ENCODE assay signal across 9 cellular contexts in genomic region chr4:153156263-153156662, GRCh38. TPM values are rescaled to one million over a fixed set of nuclear protein-coding genes. Genes with fewer than 3 reads are reported as not detected.
A peak's percentile ranks its signal among the peaks of the same experiment; 100 is the strongest.
DNase-seq lines count a peak whose midpoint lies in the region; ATAC-seq and TF ChIP-seq lines count a peak whose summit lies in the region.
"Had no signal": no experiment of that assay in that cellular context is flagged by ENCODE, and none has a peak within 500 bp of the region (broad histone marks: within the 10 kb centered on the region; RNA-seq: fewer than 3 reads in every experiment).

No MANE protein-coding gene starts in this region.

- peaks cover 14 to 38% of the 10 kb centered on the region in 2 experiments; a peak in 3 of 4 replicates for H3K4me1 ChIP-seq in SK-N-SH (ENCODE audit: control insufficient read depth in 1 of 2, insufficient read depth in 2 of 2, low read depth in 1 of 2, low read length in 1 of 2)
- H3K4me1 ChIP-seq in body of pancreas = peaks cover 20% of the 10 kb centered on the region

- H3K27ac ChIP-seq in SK-N-SH (ENCODE audit: low read depth in 2 of 2, low read length in 1 of 2) (peak overlapping the region in 1 of 2 experiments; percentile 50; a peak in 1 of 4 replicates), body of pancreas (no peak overlapping the region)

- H3K9me3 ChIP-seq in SK-N-SH (no peaks in the 10 kb centered on the region), body of pancreas (no peaks in the 10 kb centered on the region)

- H2AFZ ChIP-seq in SK-N-SH (ENCODE audit: low read depth) = no peak overlapping the region

- peak; percentile 20 for DNase-seq in GDM1 (lab: John Stamatoyannopoulos, UW)
- peak; percentile 36 to 42 for DNase-seq in activated CD4-positive, alpha-beta T cell treated with anti-CD3 and anti-CD28 coated beads for 4 hours
- DNase-seq in iris pigment epithelial cell (ENCODE audit: low read depth) = peak; percentile 15
- DNase-seq in SK-N-SH = no peak
- DNase-seq in AG08395 (ENCODE audit: low spot score) = no peak
- no peak for DNase-seq in body of pancreas
- no peak for DNase-seq in HT-29 (ENCODE audit: low spot score)
- DNase-seq: NCI-H1930 had no signal

- no peaks in the 10 kb centered on the region for H3K79me2 ChIP-seq in SK-N-SH (ENCODE audit: insufficient read depth)

- H3K4me3 ChIP-seq in SK-N-SH (ENCODE audit: low read depth in 2 of 2, low read length in 1 of 2) (no peak overlapping the region), body of pancreas (no peak overlapping the region)

- TF ChIP-seq POLR2A in body of pancreas (IDR thresholded peaks at IDR 0.05) = no peak

- no peaks in the 10 kb centered on the region for H3K36me3 ChIP-seq in SK-N-SH (replicated peaks in 1 of 2; ENCODE audit: control insufficient read depth in 1 of 2, insufficient read depth in 2 of 2, low read length in 1 of 2)
- no peaks in the 10 kb centered on the region for H3K36me3 ChIP-seq in body of pancreas (replicated peaks in 1 of 2; ENCODE audit: insufficient read depth in 1 of 2, low read depth in 2 of 2)

- TF ChIP-seq EP300 in Ishikawa (IDR thresholded peaks at IDR 0.05; ENCODE audit: borderline replicate concordance) = peak; percentile 85
- TF ChIP-seq EP300 in SK-N-SH (IDR thresholded peaks at IDR 0.05; ENCODE audit: borderline replicate concordance in 1 of 2, low read depth in 1 of 2, low read length in 1 of 2) = no peak

- POLR2A ChIA-PET in SK-N-SH (lab: Yijun Ruan, JAX) = interaction anchor here (2.1 kb wide), 1 partner anchor 66 kb away, joined by 9 read pairs; no protein-coding TSS in a partner anchor

- no peaks in the 10 kb centered on the region for H3K9me2 ChIP-seq in SK-N-SH

- no peak for ATAC-seq in body of pancreas

- WGBS in SK-N-SH (ENCODE audit: low lambda C conversion rate) = 71% methylated on average over 4 of the region's 4 CpGs
- 66 to 78% methylated on average over 4 of the region's 4 CpGs for WGBS in body of pancreas, 2 donors

- H3K4me2 ChIP-seq in SK-N-SH = no peak overlapping the region

- TF ChIP-seq RAD21 in Ishikawa (IDR thresholded peaks at IDR 0.05; ENCODE audit: low read depth) (peak; percentile 75), SK-N-SH (IDR thresholded peaks at IDR 0.05; ENCODE audit: low read length) (no peak)

- no peak overlapping the region for H3K9ac ChIP-seq in SK-N-SH

- CTCF ChIA-PET in SK-N-SH (lab: Yijun Ruan, JAX) = interaction anchor here (0.6 to 1.8 kb wide), 6 partner anchors 12 to 52 kb away, joined by 3 to 6 read pairs (median 4); no protein-coding TSS in a partner anchor

- H3K27me3 ChIP-seq in SK-N-SH (ENCODE audit: insufficient read depth) (no peaks in the 10 kb centered on the region), body of pancreas (no peaks in the 10 kb centered on the region)

- TF ChIP-seq CTCF in SK-N-SH (IDR thresholded peaks at IDR 0.05) = no peak
- no peak for TF ChIP-seq CTCF in body of pancreas (IDR thresholded peaks at IDR 0.05)

- H3F3A ChIP-seq in SK-N-SH (replicated peaks; ENCODE audit: insufficient read depth) = peaks cover 23% of the 10 kb centered on the region

- intact Hi-C loops in body of pancreas (cut with DNase I) = no loop called here

- H4K20me1 ChIP-seq in SK-N-SH (ENCODE audit: insufficient read depth) = no peaks in the 10 kb centered on the region

TF ChIP-seq in Ishikawa, 13 proteins besides CTCF, POLR2A, EP300 and RAD21 (continues in another document):
- TF ChIP-seq FOXM1 (IDR thresholded peaks at IDR 0.05; ENCODE audit: borderline replicate concordance, low read depth) = no peak
- TF ChIP-seq, protein P1, sequence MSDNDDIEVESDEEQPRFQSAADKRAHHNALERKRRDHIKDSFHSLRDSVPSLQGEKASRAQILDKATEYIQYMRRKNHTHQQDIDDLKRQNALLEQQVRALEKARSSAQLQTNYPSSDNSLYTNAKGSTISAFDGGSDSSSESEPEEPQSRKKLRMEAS (IDR thresholded peaks at IDR 0.05) = peak; percentile 40; the same call in 1 of the 2 replicates
- TF ChIP-seq, protein P2, sequence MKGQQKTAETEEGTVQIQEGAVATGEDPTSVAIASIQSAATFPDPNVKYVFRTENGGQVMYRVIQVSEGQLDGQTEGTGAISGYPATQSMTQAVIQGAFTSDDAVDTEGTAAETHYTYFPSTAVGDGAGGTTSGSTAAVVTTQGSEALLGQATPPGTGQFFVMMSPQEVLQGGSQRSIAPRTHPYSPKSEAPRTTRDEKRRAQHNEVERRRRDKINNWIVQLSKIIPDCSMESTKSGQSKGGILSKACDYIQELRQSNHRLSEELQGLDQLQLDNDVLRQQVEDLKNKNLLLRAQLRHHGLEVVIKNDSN (IDR thresholded peaks at IDR 0.05) = no peak
- no peak for TF ChIP-seq TAF1 (IDR thresholded peaks at IDR 0.05; ENCODE audit: low read depth)
- TF ChIP-seq, protein P3, sequence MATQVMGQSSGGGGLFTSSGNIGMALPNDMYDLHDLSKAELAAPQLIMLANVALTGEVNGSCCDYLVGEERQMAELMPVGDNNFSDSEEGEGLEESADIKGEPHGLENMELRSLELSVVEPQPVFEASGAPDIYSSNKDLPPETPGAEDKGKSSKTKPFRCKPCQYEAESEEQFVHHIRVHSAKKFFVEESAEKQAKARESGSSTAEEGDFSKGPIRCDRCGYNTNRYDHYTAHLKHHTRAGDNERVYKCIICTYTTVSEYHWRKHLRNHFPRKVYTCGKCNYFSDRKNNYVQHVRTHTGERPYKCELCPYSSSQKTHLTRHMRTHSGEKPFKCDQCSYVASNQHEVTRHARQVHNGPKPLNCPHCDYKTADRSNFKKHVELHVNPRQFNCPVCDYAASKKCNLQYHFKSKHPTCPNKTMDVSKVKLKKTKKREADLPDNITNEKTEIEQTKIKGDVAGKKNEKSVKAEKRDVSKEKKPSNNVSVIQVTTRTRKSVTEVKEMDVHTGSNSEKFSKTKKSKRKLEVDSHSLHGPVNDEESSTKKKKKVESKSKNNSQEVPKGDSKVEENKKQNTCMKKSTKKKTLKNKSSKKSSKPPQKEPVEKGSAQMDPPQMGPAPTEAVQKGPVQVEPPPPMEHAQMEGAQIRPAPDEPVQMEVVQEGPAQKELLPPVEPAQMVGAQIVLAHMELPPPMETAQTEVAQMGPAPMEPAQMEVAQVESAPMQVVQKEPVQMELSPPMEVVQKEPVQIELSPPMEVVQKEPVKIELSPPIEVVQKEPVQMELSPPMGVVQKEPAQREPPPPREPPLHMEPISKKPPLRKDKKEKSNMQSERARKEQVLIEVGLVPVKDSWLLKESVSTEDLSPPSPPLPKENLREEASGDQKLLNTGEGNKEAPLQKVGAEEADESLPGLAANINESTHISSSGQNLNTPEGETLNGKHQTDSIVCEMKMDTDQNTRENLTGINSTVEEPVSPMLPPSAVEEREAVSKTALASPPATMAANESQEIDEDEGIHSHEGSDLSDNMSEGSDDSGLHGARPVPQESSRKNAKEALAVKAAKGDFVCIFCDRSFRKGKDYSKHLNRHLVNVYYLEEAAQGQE (IDR thresholded peaks at IDR 0.05; ENCODE audit: low read depth) = no peak
- 0 out of 2 replicates have a peak, but pooled peaks have one; percentile 25 for TF ChIP-seq EGR1 (IDR thresholded peaks at IDR 0.05)
- TF ChIP-seq YY1 (IDR thresholded peaks at IDR 0.05; ENCODE audit: low read depth) = no peak
- TF ChIP-seq CREB1 (IDR thresholded peaks at IDR 0.05; ENCODE audit: low read depth) = no peak

TF ChIP-seq in SK-N-SH, 30 proteins besides CTCF, POLR2A, EP300 and RAD21 (continues in another document):
- TF ChIP-seq GABPA (IDR thresholded peaks at IDR 0.05; ENCODE audit: low read depth) = no peak
- TF ChIP-seq RFX5 (IDR thresholded peaks at IDR 0.05; ENCODE audit: low read length) = no peak
- no peak for TF ChIP-seq ELF1 (IDR thresholded peaks at IDR 0.05)
- TF ChIP-seq SIN3A (IDR thresholded peaks at IDR 0.05; ENCODE audit: borderline replicate concordance, low read depth, low read length) = no peak
- TF ChIP-seq, protein P2 (IDR thresholded peaks at IDR 0.05; ENCODE audit: borderline replicate concordance, low read depth) = no peak
- TF ChIP-seq, protein P4, sequence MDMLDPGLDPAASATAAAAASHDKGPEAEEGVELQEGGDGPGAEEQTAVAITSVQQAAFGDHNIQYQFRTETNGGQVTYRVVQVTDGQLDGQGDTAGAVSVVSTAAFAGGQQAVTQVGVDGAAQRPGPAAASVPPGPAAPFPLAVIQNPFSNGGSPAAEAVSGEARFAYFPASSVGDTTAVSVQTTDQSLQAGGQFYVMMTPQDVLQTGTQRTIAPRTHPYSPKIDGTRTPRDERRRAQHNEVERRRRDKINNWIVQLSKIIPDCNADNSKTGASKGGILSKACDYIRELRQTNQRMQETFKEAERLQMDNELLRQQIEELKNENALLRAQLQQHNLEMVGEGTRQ (IDR thresholded peaks at IDR 0.05; ENCODE audit: borderline replicate concordance, low read depth, low read length) = no peak
- no peak for TF ChIP-seq TCF12 (IDR thresholded peaks at IDR 0.05)
- TF ChIP-seq RXRA (IDR thresholded peaks at IDR 0.05; ENCODE audit: borderline replicate concordance, low read depth) = no peak
- TF ChIP-seq SMC3 (IDR thresholded peaks at IDR 0.05; ENCODE audit: low read depth, low read length) = no peak
- TF ChIP-seq RCOR1 (IDR thresholded peaks at IDR 0.05; ENCODE audit: low read length) = no peak
- no peak for TF ChIP-seq FOXJ3 (CRISPR knock-in tag; IDR thresholded peaks at IDR 0.05)
- no peak for TF ChIP-seq PBX3 (IDR thresholded peaks at IDR 0.05)
- TF ChIP-seq TAF1 (IDR thresholded peaks at IDR 0.05; ENCODE audit: borderline replicate concordance, low read depth, low read length) = no peak

RNA-seq across cellular contexts. Expression of gene TRIM2, which starts 48.0 kb away (rescaled TPM):
- 16.4 and 21.2 TPM in 2 replicates for polyA plus RNA-seq in SK-N-SH (2012; rRNA removed)
- 13.7 and 16.3 TPM in 2 replicates for polyA plus RNA-seq in SK-N-SH (2012; cell fraction: cytosol; rRNA removed)
- polyA plus RNA-seq in SK-N-SH (2012; cell fraction: nucleus; rRNA removed) = 21.6 and 24.9 TPM in 2 replicates
- 10 to 100 TPM; 31.3 to 42.0 TPM for total RNA-seq in body of pancreas
- 58.5 and 64.8 TPM in 2 replicates for total RNA-seq in HT-29 (2014; rRNA removed; shearing (Covaris generic))

Comparison
In these comparisons a context has a peak if more than half of its experiments do, and no peak if none do; other contexts are left out.
1. DNase-seq: peak in GDM1 (single experiment), activated CD4-positive, alpha-beta T cell treated with anti-CD3 and anti-CD28 coated beads for 4 hours (2 of 2) and iris pigment epithelial cell (single experiment); none in SK-N-SH (single experiment), AG08395 (single experiment), body of pancreas (0 of 4) and HT-29 (single experiment).